In the genomic region with DNA sequence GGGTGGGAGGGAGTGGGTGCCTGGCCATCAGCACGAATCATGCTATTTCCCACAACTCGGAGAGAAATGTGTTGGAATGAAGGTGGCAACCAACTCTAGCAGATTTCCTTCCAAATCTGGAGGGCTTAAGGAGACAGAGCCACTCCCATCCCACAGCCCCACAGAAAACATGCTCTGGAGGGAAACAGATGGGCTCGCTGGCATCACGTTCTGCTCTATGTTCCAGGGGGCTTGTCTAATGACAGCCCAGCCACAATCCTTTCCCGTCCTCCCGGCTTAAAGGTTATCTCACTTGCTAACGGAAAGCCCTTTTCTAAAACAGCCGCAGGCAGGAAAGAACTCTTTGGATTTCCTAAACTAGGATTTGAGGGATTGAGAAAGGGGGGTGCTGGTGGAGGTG, we compare ENCODE assay signal across 28 cellular contexts.
"Had no signal": no experiment of that assay in that cellular context is flagged by ENCODE, and none has a peak within 500 bp of the region (broad histone marks: within the 10 kb centered on the region; RNA-seq: fewer than 3 reads in every experiment).

No MANE protein-coding gene starts in this region.

- H3K9me3 ChIP-seq: right lobe of liver had no signal

- H3K36me3 Mint-ChIP-seq: memory B cell had no signal

- H3K27me3 Mint-ChIP-seq: dendritic cell treated with granulocyte-macrophage colony-stimulating factor and Interleukin-4, amounts not matched to agents 40 ng/mL and 50 ng/mL, for 4 days; progenitor cell of endocrine pancreas; stimulated activated naive CD8-positive, alpha-beta T cell treated with anti-CD3 and anti-CD28 coated beads, Interleukin-15, Interleukin-2, amounts not matched to agents 100 ng/mL and 50 ng/mL, for 24 hours had no signal

- H3K27me3 ChIP-seq: colonic mucosa, gastroesophageal sphincter, right lobe of liver, tibial nerve, upper lobe of left lung had no signal

- H3K27ac Mint-ChIP-seq: dendritic cell treated with granulocyte-macrophage colony-stimulating factor and Interleukin-4, amounts not matched to agents 40 ng/mL and 50 ng/mL, for 4 days; endodermal cell; memory B cell; mesothelial cell of epicardium; naive B cell; natural killer cell treated with Interleukin-12 subunit alpha and Interleukin-12 subunit beta and Interleukin-15 and Interleukin-18, amount 100 ng/mL, for 72 hours; progenitor cell of endocrine pancreas; stimulated activated naive B cell treated with anti-CD40 and anti-IgM and Interleukin-4, amounts not matched to agents 10 μg/mL and 1 μg/mL and 100 μg/mL, for 72 hours; stimulated activated naive CD8-positive, alpha-beta T cell treated with anti-CD3 and anti-CD28 coated beads, Interleukin-15, Interleukin-2, amounts not matched to agents 100 ng/mL and 50 ng/mL, for 24 hours had no signal

- DNase-seq: colonic mucosa; effector CD8-positive, alpha-beta T cell; endodermal cell; foreskin keratinocyte; heart right ventricle; hippocampal formation; left ventricle myocardium superior; mucosa of descending colon; naive B cell; right lobe of liver; stimulated activated CD4-positive, alpha-beta T cell treated with anti-CD3 and anti-CD28 coated beads, Interleukin-15, amount 100 ng/mL, for 24 hours; stimulated activated CD4-positive, alpha-beta T cell treated with anti-CD3 and anti-CD28 coated beads, Interleukin-2, amount 100 ng/mL, for 48 hours; stimulated activated naive B cell treated with anti-CD40 and anti-IgM and Interleukin-4, amounts not matched to agents 10 μg/mL and 1 μg/mL and 100 μg/mL, for 72 hours; upper lobe of left lung had no signal

- H3K4me1 ChIP-seq: colonic mucosa, foreskin keratinocyte, gastroesophageal sphincter, parathyroid adenoma, right lobe of liver, tibial nerve, upper lobe of left lung had no signal

- H3K4me1 Mint-ChIP-seq: endodermal cell; memory B cell; naive B cell; neural crest cell; stimulated activated naive B cell treated with anti-CD40 and anti-IgM and Interleukin-4, amounts not matched to agents 10 μg/mL and 1 μg/mL and 100 μg/mL, for 72 hours had no signal

- H3K4me3 Mint-ChIP-seq: dendritic cell treated with granulocyte-macrophage colony-stimulating factor and Interleukin-4, amounts not matched to agents 40 ng/mL and 50 ng/mL, for 4 days; endodermal cell; memory B cell; mesothelial cell of epicardium; naive B cell; natural killer cell treated with Interleukin-12 subunit alpha and Interleukin-12 subunit beta and Interleukin-15 and Interleukin-18, amount 100 ng/mL, for 72 hours; neural crest cell; stimulated activated naive B cell treated with anti-CD40 and anti-IgM and Interleukin-4, amounts not matched to agents 10 μg/mL and 1 μg/mL and 100 μg/mL, for 72 hours; stimulated activated naive CD8-positive, alpha-beta T cell treated with anti-CD3 and anti-CD28 coated beads, Interleukin-15, Interleukin-2, amounts not matched to agents 100 ng/mL and 50 ng/mL, for 24 hours had no signal

- ATAC-seq: esophagus mucosa; foreskin keratinocyte; gastroesophageal sphincter; heart right ventricle; left ventricle myocardium superior; mucosa of descending colon; natural killer cell treated with Interleukin-12 subunit alpha and Interleukin-12 subunit beta and Interleukin-15 and Interleukin-18, amount 100 ng/mL, for 72 hours; right lobe of liver; stimulated activated naive B cell treated with anti-CD40 and anti-IgM and Interleukin-4, amounts not matched to agents 10 μg/mL and 1 μg/mL and 100 μg/mL, for 72 hours had no signal

- H3K4me3 ChIP-seq: colonic mucosa, gastroesophageal sphincter, heart right ventricle, lung, mucosa of descending colon, right lobe of liver, thoracic aorta, tibial nerve, upper lobe of left lung had no signal

- H3K36me3 ChIP-seq: colonic mucosa, heart right ventricle, right lobe of liver, thoracic aorta, tibial nerve, upper lobe of left lung had no signal

- H3K27ac ChIP-seq: colonic mucosa, epithelial cell of prostate, foreskin keratinocyte, gastroesophageal sphincter, heart right ventricle, parathyroid adenoma, right lobe of liver, thoracic aorta, tibial nerve, upper lobe of left lung had no signal
